In the genomic region with DNA sequence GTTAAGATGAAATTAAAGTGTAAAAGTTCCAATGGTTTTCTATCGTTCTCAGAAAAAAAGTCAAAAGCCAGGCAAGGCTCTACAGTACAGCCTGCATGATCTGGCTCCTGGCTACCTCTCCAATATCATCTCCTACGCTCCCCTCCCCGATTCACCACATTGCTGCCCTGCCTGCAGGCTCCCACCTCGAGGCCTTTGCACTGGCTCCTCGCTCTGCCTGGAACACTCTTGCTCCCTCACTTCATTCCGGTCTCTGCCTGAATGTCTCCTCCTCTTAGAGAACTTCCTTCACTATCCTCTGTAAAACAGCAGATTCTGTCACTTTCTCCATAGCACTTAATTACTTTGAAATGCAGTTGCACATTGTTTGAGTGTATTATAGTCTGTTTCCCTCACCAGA, we compare ENCODE assay signal across 19 cellular contexts.
DNase-seq lines count a peak whose midpoint lies in the region; ATAC-seq and TF ChIP-seq lines count a peak whose summit lies in the region.
"Had no signal": no experiment of that assay in that cellular context is flagged by ENCODE, and none has a peak within 500 bp of the region (broad histone marks: within the 10 kb centered on the region; RNA-seq: fewer than 3 reads in every experiment).

No MANE protein-coding gene starts in this region.

- H3K4me3 ChIP-seq in left ventricle myocardium inferior (no peak overlapping the region), iPS-20b (ENCODE audit: low read length) (peak overlapping the region; percentile 39; the same call in 1 of the 2 replicates), ascending aorta (no peak overlapping the region)
- H3K4me3 ChIP-seq: MG63, PC-9 had no signal

- peaks cover 71% of the 10 kb centered on the region for H3K4me1 Mint-ChIP-seq in WTC11

- H3K36me3 Mint-ChIP-seq in WTC11: peaks cover 2% of the 10 kb centered on the region

- no peak for ATAC-seq in left cardiac atrium
- ATAC-seq in WTC11: peak; percentile 96
- ATAC-seq in GM21528 (IDR thresholded peaks at IDR 0.05; ENCODE audit: low FRiP score, unreplicated experiment): no peak

- H3K27me3 Mint-ChIP-seq in WTC11 (ENCODE audit: low read depth): no peaks in the 10 kb centered on the region
- H3K27me3 Mint-ChIP-seq: CD4-positive, CD25-positive, alpha-beta regulatory T cell had no signal

- H3K27ac Mint-ChIP-seq in WTC11: peak overlapping the region; percentile 94
- H3K27ac Mint-ChIP-seq: CD4-positive, CD25-positive, alpha-beta regulatory T cell had no signal

- intact Hi-C loops in left ventricle myocardium inferior (cut with micrococcal nuclease): no loop called here
- intact Hi-C loops in left cardiac atrium (cut with DNase I): no loop called here
- intact Hi-C loops in ascending aorta (cut with DNase I): no loop called here

- POLR2A ChIA-PET in WTC11 (lab: Charles Lee): no interaction called here

- H3K27ac ChIP-seq in left ventricle myocardium inferior (replicated peaks) (peak overlapping the region; percentile 87), iPS-20b (ENCODE audit: low read length) (peak overlapping the region; percentile 35), ascending aorta (no peak overlapping the region)
- H3K27ac ChIP-seq: PC-9 had no signal

- H3K9ac ChIP-seq in iPS-20b (ENCODE audit: low read depth, low read length): peak overlapping the region; percentile 61; the same call in 1 of the 2 replicates

- no peaks in the 10 kb centered on the region for H3K9me3 Mint-ChIP-seq in WTC11

- H3K36me3 ChIP-seq in left ventricle myocardium inferior: peaks cover under 1% of the 10 kb centered on the region
- no peaks in the 10 kb centered on the region for H3K36me3 ChIP-seq in iPS-20b (ENCODE audit: insufficient read depth, low read depth, low read length)
- H3K36me3 ChIP-seq in ascending aorta: peaks cover 1 to 2% of the 10 kb centered on the region in 2 donors

- no peak for DNase-seq in left ventricle myocardium inferior
- DNase-seq in left cardiac atrium: no peak
- DNase-seq in WTC11 (ENCODE audit: low spot score): peak; percentile 58
- DNase-seq in ascending aorta (ENCODE audit: low spot score in 2 of 2): no peak
- no peak for DNase-seq in HUDEP-2 (lab: John Stamatoyannopoulos, UW; ENCODE audit: unreplicated experiment in 76 of 76)
- DNase-seq: AML-193; Calu3; CD4-positive, CD25-positive, alpha-beta regulatory T cell; DMS79; GDM1; KG1; MG63; NCI-H1092 treated with DMSO at 0.1 percent for 48 hours; NCI-H1694; NCI-H446; NCI-H748 treated with DMSO at 0.1 percent for 48 hours; PC-9 had no signal

- H3K9me3 ChIP-seq in left ventricle myocardium inferior (replicated peaks) (no peaks in the 10 kb centered on the region), iPS-20b (ENCODE audit: insufficient read depth, low read depth, low read length) (no peaks in the 10 kb centered on the region), ascending aorta (peaks cover 0 to 3% of the 10 kb centered on the region in 2 donors)
- H3K9me3 ChIP-seq: MG63 had no signal

- TF ChIP-seq CTCF in left ventricle myocardium inferior (IDR thresholded peaks at IDR 0.05; ENCODE audit: borderline replicate concordance): no peak
- TF ChIP-seq CTCF in WTC11 (IDR thresholded peaks at IDR 0.05): no peak
- no peak for TF ChIP-seq CTCF in ascending aorta (IDR thresholded peaks at IDR 0.05)

- H3K4me3 Mint-ChIP-seq in WTC11: peak overlapping the region; percentile 13

- H3K27me3 ChIP-seq in left ventricle myocardium inferior (ENCODE audit: low read depth) (no peaks in the 10 kb centered on the region), iPS-20b (ENCODE audit: insufficient read depth, low read length) (no peaks in the 10 kb centered on the region), ascending aorta (no peaks in the 10 kb centered on the region)
- H3K27me3 ChIP-seq: MG63 had no signal

- CTCF ChIA-PET in WTC11 (lab: Charles Lee): no interaction called here

- H3K4me1 ChIP-seq in left ventricle myocardium inferior (peaks cover 100% of the 10 kb centered on the region), iPS-20b (ENCODE audit: insufficient read depth, low read length) (peaks cover 57% of the 10 kb centered on the region), ascending aorta (peaks cover 4 to 39% of the 10 kb centered on the region in 2 donors)

TF ChIP-seq in WTC11, 78 proteins besides CTCF, POLR2A, EP300 and RAD21:
- TF ChIP-seq TCF7 (CRISPR knock-in tag; IDR thresholded peaks at IDR 0.05; ENCODE audit: low read depth) (no peak), HMGA2 (CRISPR knock-in tag; IDR thresholded peaks at IDR 0.05) (no peak), MXD4 (CRISPR knock-in tag; IDR thresholded peaks at IDR 0.05; ENCODE audit: borderline replicate concordance) (no peak; the same call in 1 of the 2 replicates), ZNF121 (CRISPR knock-in tag; IDR thresholded peaks at IDR 0.05) (no peak)
- TF ChIP-seq, protein P1, sequence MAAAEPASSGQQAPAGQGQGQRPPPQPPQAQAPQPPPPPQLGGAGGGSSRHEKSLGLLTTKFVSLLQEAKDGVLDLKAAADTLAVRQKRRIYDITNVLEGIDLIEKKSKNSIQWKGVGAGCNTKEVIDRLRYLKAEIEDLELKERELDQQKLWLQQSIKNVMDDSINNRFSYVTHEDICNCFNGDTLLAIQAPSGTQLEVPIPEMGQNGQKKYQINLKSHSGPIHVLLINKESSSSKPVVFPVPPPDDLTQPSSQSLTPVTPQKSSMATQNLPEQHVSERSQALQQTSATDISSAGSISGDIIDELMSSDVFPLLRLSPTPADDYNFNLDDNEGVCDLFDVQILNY (CRISPR knock-in tag; IDR thresholded peaks at IDR 0.05): no peak
- TF ChIP-seq, protein P2, sequence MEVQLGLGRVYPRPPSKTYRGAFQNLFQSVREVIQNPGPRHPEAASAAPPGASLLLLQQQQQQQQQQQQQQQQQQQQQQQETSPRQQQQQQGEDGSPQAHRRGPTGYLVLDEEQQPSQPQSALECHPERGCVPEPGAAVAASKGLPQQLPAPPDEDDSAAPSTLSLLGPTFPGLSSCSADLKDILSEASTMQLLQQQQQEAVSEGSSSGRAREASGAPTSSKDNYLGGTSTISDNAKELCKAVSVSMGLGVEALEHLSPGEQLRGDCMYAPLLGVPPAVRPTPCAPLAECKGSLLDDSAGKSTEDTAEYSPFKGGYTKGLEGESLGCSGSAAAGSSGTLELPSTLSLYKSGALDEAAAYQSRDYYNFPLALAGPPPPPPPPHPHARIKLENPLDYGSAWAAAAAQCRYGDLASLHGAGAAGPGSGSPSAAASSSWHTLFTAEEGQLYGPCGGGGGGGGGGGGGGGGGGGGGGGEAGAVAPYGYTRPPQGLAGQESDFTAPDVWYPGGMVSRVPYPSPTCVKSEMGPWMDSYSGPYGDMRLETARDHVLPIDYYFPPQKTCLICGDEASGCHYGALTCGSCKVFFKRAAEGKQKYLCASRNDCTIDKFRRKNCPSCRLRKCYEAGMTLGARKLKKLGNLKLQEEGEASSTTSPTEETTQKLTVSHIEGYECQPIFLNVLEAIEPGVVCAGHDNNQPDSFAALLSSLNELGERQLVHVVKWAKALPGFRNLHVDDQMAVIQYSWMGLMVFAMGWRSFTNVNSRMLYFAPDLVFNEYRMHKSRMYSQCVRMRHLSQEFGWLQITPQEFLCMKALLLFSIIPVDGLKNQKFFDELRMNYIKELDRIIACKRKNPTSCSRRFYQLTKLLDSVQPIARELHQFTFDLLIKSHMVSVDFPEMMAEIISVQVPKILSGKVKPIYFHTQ (CRISPR knock-in tag; IDR thresholded peaks at IDR 0.05): no peak
- TF ChIP-seq, protein P3, sequence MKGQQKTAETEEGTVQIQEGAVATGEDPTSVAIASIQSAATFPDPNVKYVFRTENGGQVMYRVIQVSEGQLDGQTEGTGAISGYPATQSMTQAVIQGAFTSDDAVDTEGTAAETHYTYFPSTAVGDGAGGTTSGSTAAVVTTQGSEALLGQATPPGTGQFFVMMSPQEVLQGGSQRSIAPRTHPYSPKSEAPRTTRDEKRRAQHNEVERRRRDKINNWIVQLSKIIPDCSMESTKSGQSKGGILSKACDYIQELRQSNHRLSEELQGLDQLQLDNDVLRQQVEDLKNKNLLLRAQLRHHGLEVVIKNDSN (CRISPR knock-in tag; IDR thresholded peaks at IDR 0.05): no peak
- TF ChIP-seq, protein P4, sequence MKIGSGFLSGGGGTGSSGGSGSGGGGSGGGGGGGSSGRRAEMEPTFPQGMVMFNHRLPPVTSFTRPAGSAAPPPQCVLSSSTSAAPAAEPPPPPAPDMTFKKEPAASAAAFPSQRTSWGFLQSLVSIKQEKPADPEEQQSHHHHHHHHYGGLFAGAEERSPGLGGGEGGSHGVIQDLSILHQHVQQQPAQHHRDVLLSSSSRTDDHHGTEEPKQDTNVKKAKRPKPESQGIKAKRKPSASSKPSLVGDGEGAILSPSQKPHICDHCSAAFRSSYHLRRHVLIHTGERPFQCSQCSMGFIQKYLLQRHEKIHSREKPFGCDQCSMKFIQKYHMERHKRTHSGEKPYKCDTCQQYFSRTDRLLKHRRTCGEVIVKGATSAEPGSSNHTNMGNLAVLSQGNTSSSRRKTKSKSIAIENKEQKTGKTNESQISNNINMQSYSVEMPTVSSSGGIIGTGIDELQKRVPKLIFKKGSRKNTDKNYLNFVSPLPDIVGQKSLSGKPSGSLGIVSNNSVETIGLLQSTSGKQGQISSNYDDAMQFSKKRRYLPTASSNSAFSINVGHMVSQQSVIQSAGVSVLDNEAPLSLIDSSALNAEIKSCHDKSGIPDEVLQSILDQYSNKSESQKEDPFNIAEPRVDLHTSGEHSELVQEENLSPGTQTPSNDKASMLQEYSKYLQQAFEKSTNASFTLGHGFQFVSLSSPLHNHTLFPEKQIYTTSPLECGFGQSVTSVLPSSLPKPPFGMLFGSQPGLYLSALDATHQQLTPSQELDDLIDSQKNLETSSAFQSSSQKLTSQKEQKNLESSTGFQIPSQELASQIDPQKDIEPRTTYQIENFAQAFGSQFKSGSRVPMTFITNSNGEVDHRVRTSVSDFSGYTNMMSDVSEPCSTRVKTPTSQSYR (CRISPR knock-in tag; IDR thresholded peaks at IDR 0.05): no peak

Comparison
In these comparisons a context has a peak if more than half of its experiments do, and no peak if none do; other contexts are left out.
1. H3K27ac ChIP-seq: peak in left ventricle myocardium inferior (single experiment) and iPS-20b (single experiment); none in ascending aorta (0 of 2).